8 cellular contexts compared by ENCODE assay signal in the genomic region with DNA sequence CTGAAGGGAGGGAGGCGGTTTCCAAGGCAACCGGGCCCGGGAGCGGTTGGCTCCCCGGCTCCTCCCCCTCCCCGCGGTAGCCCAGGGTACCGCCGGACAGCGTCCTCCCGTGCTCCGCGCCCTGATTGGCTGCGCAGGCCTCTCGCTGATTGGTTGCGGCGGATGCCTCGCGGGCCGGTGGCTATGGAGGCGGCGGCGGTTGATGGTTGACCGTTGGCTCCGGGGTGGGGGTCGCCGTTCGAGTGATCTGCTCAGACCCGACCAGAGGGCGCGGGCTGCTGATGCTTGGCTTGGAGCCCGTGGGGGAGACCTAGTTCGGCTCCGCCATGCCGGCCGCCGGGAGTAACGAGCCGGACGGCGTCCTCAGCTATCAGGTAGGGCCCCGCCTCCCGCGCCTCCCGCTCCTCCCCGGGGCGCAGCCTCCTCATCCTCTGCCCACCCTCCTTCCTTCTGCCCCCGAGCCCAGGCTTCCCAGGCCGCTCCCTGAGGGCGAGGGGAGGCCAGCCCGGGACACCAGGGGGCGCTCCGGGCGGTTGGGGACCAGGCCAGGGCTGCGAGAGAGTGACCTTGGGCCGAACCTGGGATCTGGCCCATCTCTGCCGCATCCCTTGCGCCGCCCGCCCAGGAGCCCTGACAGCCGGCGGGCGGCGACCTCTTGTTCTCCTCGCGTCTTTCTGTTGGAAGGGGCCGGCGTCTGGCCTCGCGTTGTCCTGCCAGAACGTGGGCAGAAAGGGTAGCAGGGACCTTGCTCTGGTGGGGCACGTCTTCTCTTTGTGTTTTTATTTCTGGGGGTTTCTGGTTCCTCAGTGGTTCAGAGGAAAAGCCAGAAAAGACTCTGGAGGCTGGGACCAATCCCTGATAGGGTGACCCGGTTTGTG. TPM values are rescaled to one million over a fixed set of nuclear protein-coding genes. Genes with fewer than 3 reads are reported as not detected.
DNase-seq lines count a peak whose midpoint lies in the region; ATAC-seq, FAIRE-seq and TF ChIP-seq lines count a peak whose summit lies in the region.

Gene SLC4A8 (plus strand): TSS at position 170 of the 878 bp plus-strand sequence. CDS start 157 bp downstream, at position 327.

- TF ChIP-seq CTCF in GM12873 (IDR thresholded peaks at IDR 0.05; ENCODE audit: insufficient read depth, low read depth, low read length, missing control alignments) (peak; percentile 78), astrocyte (IDR thresholded peaks at IDR 0.05; ENCODE audit: insufficient read depth, low read depth, low read length) (peak; percentile 43), vagina (IDR thresholded peaks at IDR 0.05) (peak in 1 of 3 experiments; percentile 11)

- H4K20me1 ChIP-seq in astrocyte (ENCODE audit: insufficient read depth, low read length), result no peaks in the 10 kb centered on the region

- peak within 1 kb of the TSS; percentile 42 for H3K9ac ChIP-seq in astrocyte (ENCODE audit: low read length)
- H3K9ac ChIP-seq in rectal smooth muscle tissue (ENCODE audit: low read length), result no peak within 1 kb of the TSS

- no peaks in the 10 kb centered on the region for H3K36me3 Mint-ChIP-seq in T-helper 2 cell treated with Interferon-gamma antibody and Interleukin-4, amounts not matched to agents 5 μg/mL and 100 μg/mL, for 36 hours (ENCODE audit: low read depth)
- peaks cover 2% of the 10 kb centered on the region for H3K36me3 Mint-ChIP-seq in astrocyte (ENCODE audit: low read depth, unreplicated experiment)

- H3K27me3 Mint-ChIP-seq in T-helper 2 cell treated with Interferon-gamma antibody and Interleukin-4, amounts not matched to agents 5 μg/mL and 100 μg/mL, for 36 hours (ENCODE audit: low read depth), result peaks cover 10% of the 10 kb centered on the region
- peaks cover 4% of the 10 kb centered on the region for H3K27me3 Mint-ChIP-seq in astrocyte (ENCODE audit: low read depth, unreplicated experiment)

- peaks cover 4% of the 10 kb centered on the region for H3K4me1 ChIP-seq in astrocyte (ENCODE audit: insufficient read depth, low read length)
- no peaks in the 10 kb centered on the region for H3K4me1 ChIP-seq in rectal smooth muscle tissue (ENCODE audit: control insufficient read depth, insufficient read depth, low read length)
- peaks cover 12% of the 10 kb centered on the region for H3K4me1 ChIP-seq in vagina

- H3K27ac Mint-ChIP-seq in T-helper 2 cell treated with Interferon-gamma antibody and Interleukin-4, amounts not matched to agents 5 μg/mL and 100 μg/mL, for 36 hours, result peak within 1 kb of the TSS; percentile 24
- H3K27ac Mint-ChIP-seq in astrocyte (ENCODE audit: unreplicated experiment), result no peak within 1 kb of the TSS

- TF ChIP-seq POLR2A in vagina (IDR thresholded peaks at IDR 0.05), result no peak

- H3K36me3 ChIP-seq in astrocyte (ENCODE audit: insufficient read depth, low read length) (no peaks in the 10 kb centered on the region), rectal smooth muscle tissue (ENCODE audit: control insufficient read depth, insufficient read depth, low read length) (no peaks in the 10 kb centered on the region), vagina (no peaks in the 10 kb centered on the region)

- H2AFZ ChIP-seq in astrocyte (ENCODE audit: low read depth, low read length), result peak within 1 kb of the TSS; percentile 91

- intact Hi-C loops in vagina (cut with DNase I), result no loop called here

- peak within 1 kb of the TSS; percentile 86 for H3K4me3 Mint-ChIP-seq in T-helper 2 cell treated with Interferon-gamma antibody and Interleukin-4, amounts not matched to agents 5 μg/mL and 100 μg/mL, for 36 hours
- peak within 1 kb of the TSS; percentile 84 for H3K4me3 Mint-ChIP-seq in astrocyte (ENCODE audit: unreplicated experiment)

- no peaks in the 10 kb centered on the region for H3K9me3 Mint-ChIP-seq in T-helper 2 cell treated with Interferon-gamma antibody and Interleukin-4, amounts not matched to agents 5 μg/mL and 100 μg/mL, for 36 hours
- H3K9me3 Mint-ChIP-seq in astrocyte (ENCODE audit: unreplicated experiment), result no peaks in the 10 kb centered on the region

- DNase-seq in NCI-H146 (lab: John Stamatoyannopoulos, UW), result peak; percentile 98
- DNase-seq in T-helper 2 cell treated with Interferon-gamma antibody and Interleukin-4, amounts not matched to agents 5 μg/mL and 100 μg/mL, for 36 hours (ENCODE audit: low spot score), result peak; percentile 83
- peak; percentile 73 for DNase-seq in astrocyte (ENCODE audit: low read depth)
- peak; percentile 94 to 96 for DNase-seq in hippocampal formation (lab: John Stamatoyannopoulos, UW)
- no peak for DNase-seq in vagina (ENCODE audit: extremely low spot score in 2 of 2)

- H3K9me3 ChIP-seq in astrocyte (ENCODE audit: insufficient read depth, low read depth, low read length), result no peaks in the 10 kb centered on the region
- no peaks in the 10 kb centered on the region for H3K9me3 ChIP-seq in vagina

- H3K27me3 ChIP-seq in astrocyte (ENCODE audit: insufficient read depth, low read length) (no peaks in the 10 kb centered on the region), rectal smooth muscle tissue (ENCODE audit: control insufficient read depth, insufficient read depth, low read length) (peaks cover 4% of the 10 kb centered on the region), vagina (no peaks in the 10 kb centered on the region)

- peak within 1 kb of the TSS; percentile 86 for H3K4me2 ChIP-seq in astrocyte (ENCODE audit: low read length)

- ATAC-seq in HG02763 (IDR thresholded peaks at IDR 0.05; ENCODE audit: unreplicated experiment), result peak; percentile 77

- no peak for FAIRE-seq in astrocyte (lab: Jason Lieb, UNC)

- peaks cover 25% of the 10 kb centered on the region for H3K4me1 Mint-ChIP-seq in T-helper 2 cell treated with Interferon-gamma antibody and Interleukin-4, amounts not matched to agents 5 μg/mL and 100 μg/mL, for 36 hours (ENCODE audit: low read depth)
- H3K4me1 Mint-ChIP-seq in astrocyte (ENCODE audit: low read depth, unreplicated experiment), result peaks cover 4% of the 10 kb centered on the region

- H3K4me3 ChIP-seq in astrocyte (ENCODE audit: insufficient read depth, low read depth, low read length) (peak within 1 kb of the TSS; percentile 67), rectal smooth muscle tissue (ENCODE audit: low read length) (peak within 1 kb of the TSS; percentile 42), vagina (peak within 1 kb of the TSS; percentile 54 to 59)

- no peaks in the 10 kb centered on the region for H3K79me2 ChIP-seq in astrocyte (ENCODE audit: insufficient read depth, low read length)

- H3K27ac ChIP-seq in astrocyte (ENCODE audit: low read depth, low read length) (no peak within 1 kb of the TSS), rectal smooth muscle tissue (ENCODE audit: low read depth, low read length) (no peak within 1 kb of the TSS), vagina (no peak within 1 kb of the TSS)

RNA-seq across cellular contexts. Expression of gene SLC4A8, which starts in this region (rescaled TPM):
- total RNA-seq in astrocyte (5.1 and 5.5 TPM in 2 replicates), vagina (0.74 TPM)

Comparison
In these comparisons a context has a peak if more than half of its experiments do, and no peak if none do; other contexts are left out.
1. DNase-seq: peak in NCI-H146 (single experiment), T-helper 2 cell treated with Interferon-gamma antibody and Interleukin-4, amounts not matched to agents 5 μg/mL and 100 μg/mL, for 36 hours (single experiment), astrocyte (single experiment) and hippocampal formation (2 of 2); none in vagina (0 of 2).
2. Peak in every context shown above with its lines, with median percentiles within 50 percentile points of each other: H3K4me3 ChIP-seq.